In genomic region chr6:5173862-5174643, GRCh38 we compare ENCODE assay signal across 2 cellular contexts.
TF ChIP-seq lines count a peak whose summit lies in the region.

No MANE protein-coding gene starts in this region.

TF ChIP-seq in liver, 16 proteins besides CTCF, POLR2A, EP300 and RAD21 (continued from another document):
- no peak for TF ChIP-seq REST (IDR thresholded peaks at IDR 0.05)
- TF ChIP-seq HNF4G (IDR thresholded peaks at IDR 0.05), result no peak
- TF ChIP-seq RXRA (IDR thresholded peaks at IDR 0.05), result no peak
- TF ChIP-seq YY1 (IDR thresholded peaks at IDR 0.05), result peak; percentile 25

TF ChIP-seq in HepG2, 621 proteins besides CTCF, POLR2A, EP300 and RAD21 (continued from another document):
- TF ChIP-seq AHDC1 (CRISPR knock-in tag; IDR thresholded peaks at IDR 0.05; ENCODE audit: borderline replicate concordance), result no peak
- no peak for TF ChIP-seq PHB2 (IDR thresholded peaks at IDR 0.05; ENCODE audit: partially characterized antibody)
- TF ChIP-seq TEAD2 (CRISPR knock-in tag; IDR thresholded peaks at IDR 0.05), result no peak
- no peak for TF ChIP-seq ARID4A (CRISPR knock-in tag; IDR thresholded peaks at IDR 0.05; ENCODE audit: borderline replicate concordance)
- TF ChIP-seq GMEB1 (CRISPR knock-in tag; IDR thresholded peaks at IDR 0.05; ENCODE audit: borderline replicate concordance), result no peak
